Comparison of ENCODE assay signal across 24 cellular contexts in the genomic region with DNA sequence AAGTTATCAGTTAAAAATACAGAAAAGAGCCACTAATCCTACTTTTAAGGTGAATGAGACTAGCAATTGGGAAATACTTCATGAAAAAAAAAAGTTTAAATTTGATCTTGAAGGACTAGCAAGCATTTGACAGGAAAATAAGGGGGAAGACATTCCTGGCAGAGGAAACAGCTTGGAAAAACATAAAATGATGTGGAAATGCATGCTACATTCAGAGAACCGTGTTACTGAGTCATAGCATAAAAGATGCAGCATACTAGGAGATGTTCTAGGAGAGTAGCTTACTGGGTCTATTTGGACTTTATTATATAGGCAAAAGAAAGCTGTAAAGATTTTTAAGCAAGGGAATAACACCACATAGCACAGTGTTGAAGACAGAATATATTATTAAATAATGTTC.
"Had no signal": no experiment of that assay in that cellular context is flagged by ENCODE, and none has a peak within 500 bp of the region (broad histone marks: within the 10 kb centered on the region; RNA-seq: fewer than 3 reads in every experiment).

No MANE protein-coding gene starts in this region.

- H3K4me1 ChIP-seq: esophagus squamous epithelium, prostate gland, upper lobe of right lung had no signal

- H3K9me3 ChIP-seq: esophagus squamous epithelium, lower lobe of right lung, prostate gland, thyroid gland, upper lobe of right lung had no signal

- ATAC-seq: activated CD4-positive, CD25-positive, alpha-beta regulatory T cell treated with anti-CD3 and anti-CD28 coated beads, Interleukin-2, amount 50 U/mL, for 24 hours; activated T-cell treated with anti-CD3 and anti-CD28 coated beads, Interleukin-2, amount 50 U/mL, for 72 hours; effector memory CD8-positive, alpha-beta T cell; left lobe of liver; lower lobe of right lung; upper lobe of right lung had no signal

- H3K4me3 ChIP-seq: dorsolateral prefrontal cortex, esophagus squamous epithelium, lower lobe of right lung, prostate gland, thyroid gland, upper lobe of right lung had no signal

- H3K27ac ChIP-seq: dorsolateral prefrontal cortex, esophagus squamous epithelium, lower lobe of right lung, prostate gland, thyroid gland, upper lobe of right lung, VCaP had no signal

- H3K36me3 ChIP-seq: esophagus squamous epithelium, lower lobe of right lung, prostate gland, thyroid gland, upper lobe of right lung had no signal

- H3K27me3 ChIP-seq: esophagus squamous epithelium, thyroid gland, upper lobe of right lung had no signal

- DNase-seq: activated CD4-positive, alpha-beta memory T cell treated with anti-CD3 and anti-CD28 coated beads, Interleukin-2, amount 10 ng/mL, durations not matched to agents 7 days and 5 days; activated CD4-positive, alpha-beta T cell treated with anti-CD3 and anti-CD28 coated beads, Interleukin-2, amount 10 ng/mL, durations not matched to agents 24 days and 14 days; activated effector memory CD4-positive, alpha-beta T cell treated with Interleukin-2 at 50 U/mL for 16 hours; activated naive CD4-positive, alpha-beta T cell treated with anti-CD3 and anti-CD28 coated beads for 36 hours; activated T-cell treated with anti-CD3 and anti-CD28 coated beads, Interleukin-2, amount 50 U/mL, for 72 hours; aorta; caudate nucleus; dorsolateral prefrontal cortex; effector memory CD8-positive, alpha-beta T cell; esophagus squamous epithelium; foreskin melanocyte; lower lobe of right lung; naive B cell; occipital lobe; stimulated activated CD4-positive, alpha-beta T cell treated with anti-CD3 and anti-CD28 coated beads, Interleukin-4, amount 100 ng/mL, for 24 hours; stimulated activated naive CD4-positive, alpha-beta T cell treated with Interleukin-2 at 50 U/mL for 16 hours; substantia nigra; T1000; thyroid gland; upper lobe of right lung had no signal
